ENCODE assay signal across 8 cellular contexts in the genomic region with DNA sequence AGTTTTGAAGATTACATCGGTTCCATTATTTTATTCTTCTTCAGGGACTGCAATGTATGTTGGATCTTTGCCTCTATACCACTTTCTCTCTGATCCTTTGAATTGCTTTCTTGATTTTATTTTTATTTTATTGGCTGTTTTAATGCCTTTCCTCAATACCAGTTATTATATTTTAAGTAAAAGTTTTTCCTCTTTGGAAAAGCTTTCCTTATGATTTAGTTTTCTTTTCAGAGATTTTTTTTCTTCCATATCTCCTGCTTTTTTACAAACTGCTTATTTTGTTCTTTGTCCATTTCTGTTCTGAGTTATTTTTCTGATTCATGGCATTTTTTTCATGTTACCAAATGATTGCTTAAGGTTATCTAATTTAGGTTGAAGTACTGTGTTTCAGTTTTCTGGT. TPM values are rescaled to one million over a fixed set of nuclear protein-coding genes. Genes with fewer than 3 reads are reported as not detected.
A peak's percentile ranks its signal among the peaks of the same experiment; 100 is the strongest.
DNase-seq lines count a peak whose midpoint lies in the region; ATAC-seq and TF ChIP-seq lines count a peak whose summit lies in the region.

No MANE protein-coding gene starts in this region.

- TF ChIP-seq RAD21 in HCT116 (IDR thresholded peaks at IDR 0.05; ENCODE audit: low read depth) = no peak

- H3K4me1 ChIP-seq in HCT116 (ENCODE audit: control insufficient read depth in 1 of 2, insufficient read depth in 2 of 2, low read length in 2 of 2) = peaks cover 14 to 38% of the 10 kb centered on the region in 2 experiments
- H3K4me1 ChIP-seq in hepatocyte (ENCODE audit: insufficient read depth) = peaks cover 5% of the 10 kb centered on the region
- H3K4me1 ChIP-seq in gastrocnemius medialis = peaks cover 0 to 7% of the 10 kb centered on the region in 2 donors

- H4K20me1 ChIP-seq in HCT116 (ENCODE audit: insufficient read depth) (no peaks in the 10 kb centered on the region), hepatocyte (ENCODE audit: insufficient read depth, poor library complexity, severe bottlenecking) (no peaks in the 10 kb centered on the region)

- H3K27me3 ChIP-seq in HCT116 (ENCODE audit: insufficient read depth, low read length) = no peaks in the 10 kb centered on the region
- no peaks in the 10 kb centered on the region for H3K27me3 ChIP-seq in hepatocyte
- no peaks in the 10 kb centered on the region for H3K27me3 ChIP-seq in gastrocnemius medialis

- H3K4me2 ChIP-seq in HCT116 (ENCODE audit: low read length) (peak overlapping the region; percentile 78), hepatocyte (peak overlapping the region; percentile 65)

- ATAC-seq in HCT116 (no peak), gastrocnemius medialis (no peak), GM21390 (IDR thresholded peaks at IDR 0.05; ENCODE audit: unreplicated experiment) (no peak)

- in situ Hi-C loops in gastrocnemius medialis (cut with MboI; ENCODE audit: low sequenced_read_pairs in 4 of 4) = loop anchor here in 1 of 4 donors (25.0 kb wide), 1 partner anchor 851 kb away; no protein-coding TSS in a partner anchor

- DNase-seq in HCT116 (ENCODE audit: low read depth, low spot score) = no peak
- DNase-seq in hepatocyte (ENCODE audit: low spot score) = no peak
- DNase-seq in gastrocnemius medialis = no peak
- DNase-seq in superior temporal gyrus (ENCODE audit: extremely low spot score) = no peak
- no peak for DNase-seq in DMS53 treated with DMSO at 0.1 percent for 48 hours (lab: John Stamatoyannopoulos, UW; ENCODE audit: unreplicated experiment)
- DNase-seq in mesenteric fat pad (ENCODE audit: low spot score) = no peak

- peak overlapping the region; percentile 57; the same call in 1 of the 2 replicates for H3K9ac ChIP-seq in HCT116 (ENCODE audit: low read length)

- CTCF ChIA-PET in HCT116 (lab: Charles Lee) = interaction anchor here (1.1 to 1.9 kb wide), 4 partner anchors 8 to 353 kb away, joined by 4 to 10 read pairs (median 6); a partner anchor contains a TSS

- H3K79me2 ChIP-seq in HCT116 (ENCODE audit: insufficient read depth, low read length) (no peaks in the 10 kb centered on the region), hepatocyte (no peaks in the 10 kb centered on the region)

- intact Hi-C loops in HCT116 (cut with micrococcal nuclease) = loop anchor here (5.0 kb wide), 1 partner anchor 154 kb away; a partner anchor contains a TSS
- intact Hi-C loops in gastrocnemius medialis (cut with DNase I; ENCODE audit: low total_unique reads) = loop anchor here (1.0 to 5.0 kb wide), 4 partner anchors 11 to 309 kb away; a partner anchor contains a TSS

- H3K36me3 ChIP-seq in HCT116 (ENCODE audit: control insufficient read depth in 1 of 2, insufficient read depth in 2 of 2, low read length in 2 of 2) (peaks cover 0 to 8% of the 10 kb centered on the region in 2 experiments; a peak in 1 of 4 replicates), hepatocyte (replicated peaks; ENCODE audit: insufficient read depth, low read depth) (no peaks in the 10 kb centered on the region), gastrocnemius medialis (no peaks in the 10 kb centered on the region)

- H2AFZ ChIP-seq in HCT116 (ENCODE audit: low read depth, low read length, poor library complexity, severe bottlenecking) = peak overlapping the region; percentile 77
- H2AFZ ChIP-seq in hepatocyte = no peak overlapping the region

- H3K4me3 ChIP-seq in HCT116 (replicated peaks in 1 of 2; ENCODE audit: low read depth in 1 of 2, low read length in 2 of 2) (peak overlapping the region; percentile 11 to 51), hepatocyte (no peak overlapping the region), gastrocnemius medialis (peak overlapping the region in 2 of 4 donors; percentile 63 to 66)

- WGBS in hepatocyte (ENCODE audit: low lambda C conversion rate, missing lambda C conversion rate) = 94% methylated on average over 1 of the region's 1 CpG

- TF ChIP-seq CTCF in HCT116 (IDR thresholded peaks at IDR 0.05 in 2 of 3, conservative IDR thresholded peaks at IDR 0.05 in 1 of 3; ENCODE audit: borderline replicate concordance in 1 of 3, insufficient read depth in 1 of 3, low read depth in 2 of 3, low read length in 2 of 3) (no peak), VCaP (conservative IDR thresholded peaks at IDR 0.05) (no peak), hepatocyte (IDR thresholded peaks at IDR 0.05; ENCODE audit: poor library complexity) (no peak), gastrocnemius medialis (IDR thresholded peaks at IDR 0.05 in 4 of 5, conservative IDR thresholded peaks at IDR 0.05 in 1 of 5) (no peak)

- no peaks in the 10 kb centered on the region for H3K9me3 ChIP-seq in HCT116 (ENCODE audit: control insufficient read depth in 1 of 2, insufficient read depth in 1 of 2, low read depth in 1 of 2, low read length in 2 of 2)
- no peaks in the 10 kb centered on the region for H3K9me3 ChIP-seq in hepatocyte (ENCODE audit: low read depth)
- H3K9me3 ChIP-seq in gastrocnemius medialis = no peaks in the 10 kb centered on the region

- peak overlapping the region; percentile 63; the same call in 1 of the 2 replicates for H3K27ac ChIP-seq in HCT116 (ENCODE audit: low read depth, low read length)
- peak overlapping the region; percentile 73; the same call in 1 of the 2 replicates for H3K27ac ChIP-seq in VCaP
- no peak overlapping the region for H3K27ac ChIP-seq in hepatocyte
- peak overlapping the region in 3 of 4 donors; percentile 82 to 91 (median 88) for H3K27ac ChIP-seq in gastrocnemius medialis

- H3K9me2 ChIP-seq in HCT116 (ENCODE audit: insufficient read depth) = no peaks in the 10 kb centered on the region
- H3K9me2 ChIP-seq in hepatocyte (replicated peaks; ENCODE audit: insufficient read depth) = no peaks in the 10 kb centered on the region

- POLR2A ChIA-PET in HCT116 (lab: Charles Lee) = interaction anchor here (0.8 to 2.1 kb wide), 5 partner anchors 7 to 21 kb away, joined by 3 to 13 read pairs (median 9); a partner anchor contains a TSS

- TF ChIP-seq POLR2A in HCT116 (IDR thresholded peaks at IDR 0.05; ENCODE audit: borderline replicate concordance, extremely low read depth, insufficient read depth, insufficient read length) (no peak), gastrocnemius medialis (IDR thresholded peaks at IDR 0.05) (no peak)

- no TSS peak for BruUV-seq in HCT116 (replicated peaks; lab: Mats Ljungman, UMichigan)

- RAD21 ChIA-PET in HCT116 (lab: Charles Lee; ENCODE audit: low non-redundant PET in 1 of 2, low total read pairs in 2 of 2, uncharacterized antibody in 2 of 2, unreplicated experiment in 2 of 2) = interaction anchor here in 1 of 2 experiments (0.6 kb wide), 1 partner anchor 352 kb away, joined by 3 read pairs; a partner anchor contains a TSS

TF ChIP-seq in HCT116, 20 proteins besides CTCF, POLR2A, EP300 and RAD21:
- TF ChIP-seq ZNF274 (IDR thresholded peaks at IDR 0.05; ENCODE audit: low read depth, low read length) (no peak), TCF7L2 (IDR thresholded peaks at IDR 0.05; ENCODE audit: borderline replicate concordance, extremely low read depth, insufficient read depth, insufficient read length) (no peak), SIN3A (IDR thresholded peaks at IDR 0.05; ENCODE audit: low read depth) (no peak), EZH2 (IDR thresholded peaks at IDR 0.05) (no peak), SRF (IDR thresholded peaks at IDR 0.05; ENCODE audit: low read depth) (no peak), YY1 (IDR thresholded peaks at IDR 0.05; ENCODE audit: extremely low read depth, insufficient replicate concordance, low read depth, low read length) (no peak)
- TF ChIP-seq, protein P1, sequence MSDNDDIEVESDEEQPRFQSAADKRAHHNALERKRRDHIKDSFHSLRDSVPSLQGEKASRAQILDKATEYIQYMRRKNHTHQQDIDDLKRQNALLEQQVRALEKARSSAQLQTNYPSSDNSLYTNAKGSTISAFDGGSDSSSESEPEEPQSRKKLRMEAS (IDR thresholded peaks at IDR 0.05) = no peak

RNA-seq across cellular contexts. Expression of a gene that starts 11.5 kb away (rescaled TPM):
- 55.3 TPM for total RNA-seq in HCT116 (2021; ENCODE audit: unreplicated experiment)
- polyA plus RNA-seq in HCT116 (2012) = 47.3 and 62.9 TPM in 2 replicates
- 37.7 and 40.9 TPM in 2 replicates for total RNA-seq in hepatocyte
- polyA plus RNA-seq in hepatocyte = 29.5 and 47.6 TPM in 2 replicates
- 10 to 100 TPM; 44.2 to 56.5 (median 51.9) TPM for total RNA-seq in gastrocnemius medialis
- 37.9 TPM for total RNA-seq in mesenteric fat pad

RNA-seq across cellular contexts. Expression of a gene that starts 20.5 kb away (rescaled TPM):
- total RNA-seq in HCT116 (2021; ENCODE audit: unreplicated experiment) (38.8 TPM), hepatocyte (22.8 and 26.9 TPM in 2 replicates), gastrocnemius medialis (10 to 100 TPM; 25.2 to 36.0 (median 27.0) TPM), mesenteric fat pad (15.9 TPM)
- polyA plus RNA-seq in HCT116 (2012) = 27.1 and 31.5 TPM in 2 replicates
- polyA plus RNA-seq in hepatocyte = 28.6 and 32.3 TPM in 2 replicates

RNA-seq across cellular contexts. Expression of a gene that starts 20.6 kb away (rescaled TPM):
- total RNA-seq in HCT116 (2021; ENCODE audit: unreplicated experiment) (91.1 TPM), hepatocyte (40.0 and 41.1 TPM in 2 replicates), gastrocnemius medialis (10 to 100 TPM; 38.2 to 72.9 (median 59.4) TPM), mesenteric fat pad (50.7 TPM)
- polyA plus RNA-seq in HCT116 (2012) = 70.7 and 81.3 TPM in 2 replicates
- polyA plus RNA-seq in hepatocyte = 56.6 and 58.8 TPM in 2 replicates

RNA-seq across cellular contexts. Expression of a gene that starts 38.4 kb away (rescaled TPM):
- 2.3 TPM for total RNA-seq in HCT116 (2021; ENCODE audit: unreplicated experiment)
- 0.41 and 0.51 TPM in 2 replicates for polyA plus RNA-seq in HCT116 (2012)
- total RNA-seq in hepatocyte = 0.36 and 1.3 TPM in 2 replicates
- polyA plus RNA-seq in hepatocyte = 0.52 and 0.85 TPM in 2 replicates
- total RNA-seq in gastrocnemius medialis = 1 to 10 TPM in 2 of 4 donors, under 1 TPM in 1, not detected in 1; 0.20 to 5.0 (median 1.8) TPM
- 1.00 TPM for total RNA-seq in mesenteric fat pad

RNA-seq across cellular contexts. Expression of a gene that starts 47.1 kb away (rescaled TPM):
- total RNA-seq in HCT116 (2021; ENCODE audit: unreplicated experiment) = 37.2 TPM
- 29.4 and 30.6 TPM in 2 replicates for polyA plus RNA-seq in HCT116 (2012)
- total RNA-seq in hepatocyte = 21.2 and 21.4 TPM in 2 replicates
- polyA plus RNA-seq in hepatocyte = 23.0 and 25.6 TPM in 2 replicates
- 10 to 100 TPM; 10.9 to 18.7 (median 15.1) TPM for total RNA-seq in gastrocnemius medialis
- 23.4 TPM for total RNA-seq in mesenteric fat pad
